In the genomic region with DNA sequence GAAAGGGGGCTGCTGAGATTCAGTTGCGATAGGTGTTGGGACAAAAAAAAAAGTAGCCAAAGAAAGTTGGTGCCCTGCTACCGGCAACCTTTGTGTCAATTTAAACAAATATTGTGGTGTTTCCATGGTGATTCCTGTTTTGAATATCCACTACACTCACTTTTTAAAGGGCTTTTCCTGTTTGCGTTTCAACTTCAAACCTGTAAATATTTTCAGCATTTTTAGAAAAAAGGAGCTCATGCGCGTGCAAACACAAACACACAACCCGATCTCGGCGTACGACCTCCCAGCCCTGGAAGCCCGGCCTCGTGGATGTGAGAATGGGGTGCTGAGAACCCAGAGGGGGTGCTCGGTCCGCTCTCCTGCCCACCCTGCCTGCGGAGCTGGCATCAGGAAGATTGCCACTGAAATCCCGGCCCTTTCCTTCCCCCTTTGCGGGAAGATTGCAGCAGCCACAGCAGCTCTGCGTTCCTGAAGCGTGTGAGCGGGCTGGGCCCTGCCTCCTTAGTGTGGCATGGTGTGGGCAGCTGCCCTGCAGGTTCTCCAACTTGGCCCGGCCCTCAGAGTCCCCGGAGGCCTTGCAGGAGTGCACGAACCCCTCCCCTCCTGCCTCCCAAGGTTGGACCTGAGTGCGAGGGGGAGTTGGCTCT, we compare ENCODE assay signal across 11 cellular contexts. TPM values are rescaled to one million over a fixed set of nuclear protein-coding genes. Genes with fewer than 3 reads are reported as not detected.
DNase-seq lines count a peak whose midpoint lies in the region; ATAC-seq and TF ChIP-seq lines count a peak whose summit lies in the region.
"Had no signal": no experiment of that assay in that cellular context is flagged by ENCODE, and none has a peak within 500 bp of the region (broad histone marks: within the 10 kb centered on the region; RNA-seq: fewer than 3 reads in every experiment).

No MANE protein-coding gene starts in this region.

- H4K20me1 ChIP-seq in PC-9 (ENCODE audit: insufficient read depth) (no peaks in the 10 kb centered on the region), hepatocyte (ENCODE audit: insufficient read depth, poor library complexity, severe bottlenecking) (no peaks in the 10 kb centered on the region)

- H3F3A ChIP-seq in PC-9 (ENCODE audit: insufficient read depth, low read depth) = peaks cover 10% of the 10 kb centered on the region; the same call in 1 of the 2 replicates

- H3K36me3 ChIP-seq in PC-9 (ENCODE audit: low read depth) = no peaks in the 10 kb centered on the region
- H3K36me3 ChIP-seq in hepatocyte (replicated peaks; ENCODE audit: insufficient read depth, low read depth) = no peaks in the 10 kb centered on the region
- no peaks in the 10 kb centered on the region for H3K36me3 ChIP-seq in rectal smooth muscle tissue (ENCODE audit: control insufficient read depth, insufficient read depth, low read length)
- no peaks in the 10 kb centered on the region for H3K36me3 ChIP-seq in BE2C

- 78% methylated on average over 23 of the region's 23 CpGs for WGBS in hepatocyte (ENCODE audit: low lambda C conversion rate, missing lambda C conversion rate)

- H2AFZ ChIP-seq in PC-9 (peak overlapping the region; percentile 71; the same call in 1 of the 2 replicates), hepatocyte (no peak overlapping the region)

- CTCF ChIA-PET in PC-9 (lab: Charles Lee) = interaction anchor here (0.6 to 0.7 kb wide), 2 partner anchors 8 to 34 kb away, joined by 3 read pairs; no protein-coding TSS in a partner anchor

- DNase-seq in GM12865 (ENCODE audit: low read depth) (peak; percentile 22), PC-9 (peak; percentile 71 to 74), hepatocyte (ENCODE audit: low spot score) (peak; percentile 29), GM13976 (ENCODE audit: low spot score) (no peak), BE2C (no peak), UCSD-AML1 (lab: John Stamatoyannopoulos, UW; ENCODE audit: unreplicated experiment) (no peak)
- DNase-seq: activated CD4-positive, CD25-positive, alpha-beta regulatory T cell treated with anti-CD3 and anti-CD28 coated beads, Interleukin-2, amount 50 U/mL, for 72 hours; natural killer cell; NCI-H146 had no signal

- H3K4me1 ChIP-seq in PC-9 (replicated peaks; ENCODE audit: insufficient read depth) (peaks cover 44% of the 10 kb centered on the region), hepatocyte (ENCODE audit: insufficient read depth) (peaks cover 31% of the 10 kb centered on the region), rectal smooth muscle tissue (ENCODE audit: control insufficient read depth, insufficient read depth, low read length) (peaks cover 13% of the 10 kb centered on the region), BE2C (peaks cover 2% of the 10 kb centered on the region)

- H3K9me2 ChIP-seq in PC-9 (ENCODE audit: insufficient read depth) = no peaks in the 10 kb centered on the region
- no peaks in the 10 kb centered on the region for H3K9me2 ChIP-seq in hepatocyte (replicated peaks; ENCODE audit: insufficient read depth)

- H3K79me2 ChIP-seq in PC-9 (ENCODE audit: low read depth) = no peaks in the 10 kb centered on the region
- no peaks in the 10 kb centered on the region for H3K79me2 ChIP-seq in hepatocyte

- H3K4me2 ChIP-seq in PC-9 = peak overlapping the region; percentile 91
- peak overlapping the region; percentile 40 for H3K4me2 ChIP-seq in hepatocyte

- POLR2A ChIA-PET in PC-9 (lab: Charles Lee; ENCODE audit: unreplicated experiment) = interaction anchor here (0.7 kb wide), 1 partner anchor 32 kb away, joined by 4 read pairs; no protein-coding TSS in a partner anchor

- no peak overlapping the region for H3K9ac ChIP-seq in rectal smooth muscle tissue (ENCODE audit: low read length)

- H3K27me3 ChIP-seq in PC-9 (ENCODE audit: insufficient read depth, low read depth) = no peaks in the 10 kb centered on the region
- no peaks in the 10 kb centered on the region for H3K27me3 ChIP-seq in hepatocyte
- H3K27me3 ChIP-seq in rectal smooth muscle tissue (ENCODE audit: control insufficient read depth, insufficient read depth, low read length) = no peaks in the 10 kb centered on the region
- no peaks in the 10 kb centered on the region for H3K27me3 ChIP-seq in BE2C

- H3K4me3 ChIP-seq in GM12865 (ENCODE audit: low read depth, low read length) (no peak overlapping the region), PC-9 (peak overlapping the region; percentile 47; the same call in 1 of the 2 replicates), hepatocyte (no peak overlapping the region), rectal smooth muscle tissue (ENCODE audit: low read length) (no peak overlapping the region), BE2C (ENCODE audit: low read depth, low read length) (no peak overlapping the region)

- no TSS peak for BruUV-seq in PC-9 (replicated peaks; lab: Mats Ljungman, UMichigan)

- intact Hi-C loops in PC-9 (cut with micrococcal nuclease; ENCODE audit: unreplicated experiment) = no loop called here

- H3K9me3 ChIP-seq in PC-9 (ENCODE audit: insufficient read depth, low read depth) (no peaks in the 10 kb centered on the region), hepatocyte (ENCODE audit: low read depth) (no peaks in the 10 kb centered on the region), BE2C (no peaks in the 10 kb centered on the region)

- no peak for ATAC-seq in esophagus mucosa
- ATAC-seq: natural killer cell had no signal

- in situ Hi-C loops in GM13976 (cut with MboI; ENCODE audit: low sequenced_read_pairs, unreplicated experiment) = no loop called here

- H3K27ac ChIP-seq in PC-9 = peak overlapping the region; percentile 91
- no peak overlapping the region for H3K27ac ChIP-seq in hepatocyte
- peak overlapping the region; percentile 36 for H3K27ac ChIP-seq in rectal smooth muscle tissue (ENCODE audit: low read depth, low read length)

- TF ChIP-seq CTCF in GM12865 (IDR thresholded peaks at IDR 0.05; ENCODE audit: insufficient read depth, low read depth, low read length, missing control alignments) (no peak), PC-9 (conservative IDR thresholded peaks at IDR 0.05) (no peak), hepatocyte (IDR thresholded peaks at IDR 0.05; ENCODE audit: poor library complexity) (no peak), GM13976 (IDR thresholded peaks at IDR 0.05; ENCODE audit: borderline replicate concordance, control extremely low read depth, extremely low read depth, insufficient read depth, missing control alignments) (no peak), BE2C (IDR thresholded peaks at IDR 0.05; ENCODE audit: low read depth, low read length) (no peak)

RNA-seq across cellular contexts. Expression of gene CASZ1, which starts 34.8 kb away (rescaled TPM):
- total RNA-seq in PC-9 (2021) (15.2 and 18.9 TPM in 2 replicates), hepatocyte (3.6 and 6.5 TPM in 2 replicates), esophagus mucosa (22.8 TPM)
- 6.9 and 8.3 TPM in 2 replicates for polyA plus RNA-seq in hepatocyte
- 12.2 TPM for polyA plus RNA-seq in BE2C (2012; ENCODE audit: insufficient read depth, insufficient read length, low read depth)

Comparison
In these comparisons a context has a peak if more than half of its experiments do, and no peak if none do; other contexts are left out.
1. DNase-seq: peak in GM12865 (single experiment), PC-9 (2 of 2) and hepatocyte (single experiment); none in GM13976 (single experiment), BE2C (single experiment) and UCSD-AML1 (single experiment).